In the genomic region with DNA sequence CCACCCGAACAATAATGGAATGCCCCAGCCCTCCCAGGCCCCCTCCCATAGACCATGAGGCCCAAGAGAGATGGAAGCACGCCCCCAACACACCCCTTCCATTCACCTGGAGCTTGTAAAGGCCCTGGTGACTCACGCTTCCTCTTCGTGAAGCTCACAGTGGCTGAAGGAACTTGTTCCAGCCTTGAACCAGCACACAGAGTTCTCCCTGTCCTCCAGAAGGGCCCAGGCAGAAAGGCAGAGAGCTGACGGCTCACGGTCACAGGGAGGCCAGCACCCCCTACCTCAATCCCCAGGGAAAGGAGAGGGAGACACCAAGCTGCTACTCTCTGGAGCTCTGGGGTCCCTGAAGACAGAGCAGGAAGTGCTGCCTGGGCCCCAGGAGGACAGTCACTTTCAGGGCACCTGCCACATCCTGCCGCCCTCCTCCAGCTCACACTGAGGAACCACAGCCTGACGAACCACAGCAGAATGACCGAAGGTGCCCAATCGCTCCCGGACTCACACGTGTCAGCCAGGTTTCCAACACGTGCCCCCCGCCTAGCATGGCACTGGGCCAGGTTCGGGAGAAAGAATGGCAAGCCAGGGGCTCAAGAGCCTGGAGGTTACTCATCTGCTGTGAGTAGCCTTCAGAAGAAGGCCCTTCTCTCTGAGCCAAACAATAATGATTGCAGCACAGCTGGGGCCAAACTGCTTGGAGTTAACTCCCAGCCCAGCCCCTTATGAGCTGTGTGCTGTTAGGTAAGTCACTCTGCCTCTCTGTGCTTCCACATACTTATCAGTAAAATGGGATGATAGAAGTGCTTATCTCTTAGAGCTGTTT, we compare ENCODE assay signal across 8 cellular contexts. TPM values are rescaled to one million over a fixed set of nuclear protein-coding genes. Genes with fewer than 3 reads are reported as not detected.
DNase-seq lines count a peak whose midpoint lies in the region; ATAC-seq and TF ChIP-seq lines count a peak whose summit lies in the region.

No MANE protein-coding gene starts in this region.

- H3K9me3 ChIP-seq in neural progenitor cell (ENCODE audit: low read depth) (no peaks in the 10 kb centered on the region), vagina (no peaks in the 10 kb centered on the region)

- H3K4me1 ChIP-seq in neural progenitor cell (peaks cover 18% of the 10 kb centered on the region), vagina (peaks cover 77% of the 10 kb centered on the region)

- no peak overlapping the region for H2AFZ ChIP-seq in neural progenitor cell (replicated peaks)

- H3K27ac Mint-ChIP-seq in T-cell (peak overlapping the region; percentile 67 to 68), neural progenitor cell (peak overlapping the region; percentile 81)

- ATAC-seq in GM19438 (IDR thresholded peaks at IDR 0.05; ENCODE audit: low read depth, unreplicated experiment) = peak; percentile 89
- ATAC-seq in HG03457 (IDR thresholded peaks at IDR 0.05; ENCODE audit: unreplicated experiment) = peak; percentile 83
- ATAC-seq in T-cell (replicated peaks in 1 of 4) = peak; percentile 45 to 81 (median 68)

- peaks cover 21% of the 10 kb centered on the region for H3F3A ChIP-seq in neural progenitor cell (ENCODE audit: low read depth)

- peaks cover 33% of the 10 kb centered on the region for H3K79me2 ChIP-seq in neural progenitor cell (ENCODE audit: low read depth)

- H3K36me3 ChIP-seq in neural progenitor cell (no peaks in the 10 kb centered on the region), vagina (no peaks in the 10 kb centered on the region)

- no peaks in the 10 kb centered on the region for H3K36me3 Mint-ChIP-seq in T-cell
- no peaks in the 10 kb centered on the region for H3K36me3 Mint-ChIP-seq in neural progenitor cell

- H3K27me3 Mint-ChIP-seq in T-cell (peaks cover 4 to 6% of the 10 kb centered on the region in 2 donors), neural progenitor cell (ENCODE audit: insufficient read depth, low read depth) (peaks cover 8% of the 10 kb centered on the region)

- H3K4me3 Mint-ChIP-seq in T-cell (no peak overlapping the region), neural progenitor cell (no peak overlapping the region)

- H3K27me3 ChIP-seq in dorsolateral prefrontal cortex (no peaks in the 10 kb centered on the region), neural progenitor cell (no peaks in the 10 kb centered on the region), vagina (no peaks in the 10 kb centered on the region)

- no peaks in the 10 kb centered on the region for H3K9me3 Mint-ChIP-seq in T-cell
- no peaks in the 10 kb centered on the region for H3K9me3 Mint-ChIP-seq in neural progenitor cell

- intact Hi-C loops in dorsolateral prefrontal cortex (cut with DNase I) (loop anchor here (2.0 kb wide), 3 partner anchors 15 to 53 kb away; partner anchors contain the start of gene DLG5 (in 1 of the 2)), vagina (cut with DNase I) (no loop called here)

- no peak for TF ChIP-seq POLR2A in vagina (IDR thresholded peaks at IDR 0.05)

- CTCF ChIA-PET in T-cell (lab: Charles Lee) = interaction anchor here in 1 of 2 donors (1.2 kb wide), 1 partner anchor 17 kb away, joined by 4 read pairs; no protein-coding TSS in a partner anchor

- H3K4me1 Mint-ChIP-seq in T-cell = peaks cover 15 to 31% (median 28%) of the 10 kb centered on the region in 3 donors
- peaks cover 45% of the 10 kb centered on the region for H3K4me1 Mint-ChIP-seq in neural progenitor cell

- H4K20me1 ChIP-seq in neural progenitor cell (ENCODE audit: low read depth) = peaks cover 70% of the 10 kb centered on the region

- POLR2A ChIA-PET in T-cell (lab: Charles Lee) = interaction anchor here in 1 of 2 donors (0.6 kb wide), 1 partner anchor 132 kb away, joined by 5 read pairs; no protein-coding TSS in a partner anchor

- DNase-seq in DMS153 treated with DMSO at 0.1 percent for 48 hours (lab: John Stamatoyannopoulos, UW; ENCODE audit: unreplicated experiment) = peak; percentile 28
- peak in 28 of 34 experiments; percentile 4 to 50 (median 22) for DNase-seq in T-cell
- peak in 2 of 10 donors; percentile 30 to 35 for DNase-seq in dorsolateral prefrontal cortex
- no peak for DNase-seq in neural progenitor cell (ENCODE audit: low spot score)
- DNase-seq in vagina (ENCODE audit: extremely low spot score in 2 of 2) = no peak
- no peak for DNase-seq in NCI-H1105 treated with DMSO at 0.1 percent for 48 hours (lab: John Stamatoyannopoulos, UW)

- no peak for TF ChIP-seq CTCF in dorsolateral prefrontal cortex (IDR thresholded peaks at IDR 0.05 in 54 of 56, conservative IDR thresholded peaks at IDR 0.05 in 2 of 56; ENCODE audit: low read depth in 1 of 56, partially characterized antibody in 56 of 56)
- TF ChIP-seq CTCF in neural progenitor cell (IDR thresholded peaks at IDR 0.05) = no peak
- no peak for TF ChIP-seq CTCF in vagina (IDR thresholded peaks at IDR 0.05)

- no peak overlapping the region for H3K9ac ChIP-seq in neural progenitor cell

- H3K4me3 ChIP-seq in dorsolateral prefrontal cortex (no peak overlapping the region), neural progenitor cell (no peak overlapping the region), vagina (peak overlapping the region; percentile 13 to 21)

- peak overlapping the region in 57 of 59 donors; percentile 49 to 94 (median 87) for H3K27ac ChIP-seq in dorsolateral prefrontal cortex
- no peak overlapping the region for H3K27ac ChIP-seq in neural progenitor cell
- H3K27ac ChIP-seq in vagina = peak overlapping the region; percentile 80

- H3K4me2 ChIP-seq in neural progenitor cell = no peak overlapping the region

RNA-seq across cellular contexts. Expression of gene DLG5, which starts 52.8 kb away (rescaled TPM):
- total RNA-seq in T-cell (10 to 100 TPM in 1 of 5 donors, 1 to 10 TPM in 4; 1.3 to 12.8 (median 3.5) TPM), dorsolateral prefrontal cortex (10 to 100 TPM; 24.0 to 52.8 (median 34.1) TPM), neural progenitor cell (ENCODE audit: low replicate concordance) (22.2 and 33.3 TPM in 2 replicates), vagina (57.5 TPM)

Comparison
In these comparisons a context has a peak if more than half of its experiments do, and no peak if none do; other contexts are left out.
1. DNase-seq: peak in DMS153 treated with DMSO at 0.1 percent for 48 hours (single experiment) and T-cell (28 of 34); none in neural progenitor cell (single experiment), vagina (0 of 2) and NCI-H1105 treated with DMSO at 0.1 percent for 48 hours (single experiment).
2. H3K4me3 ChIP-seq: peak in vagina (2 of 2); none in dorsolateral prefrontal cortex (0 of 59) and neural progenitor cell (single experiment).
3. Peak in every context shown above with its lines, with median percentiles within 50 percentile points of each other: ATAC-seq.